In the genomic region with DNA sequence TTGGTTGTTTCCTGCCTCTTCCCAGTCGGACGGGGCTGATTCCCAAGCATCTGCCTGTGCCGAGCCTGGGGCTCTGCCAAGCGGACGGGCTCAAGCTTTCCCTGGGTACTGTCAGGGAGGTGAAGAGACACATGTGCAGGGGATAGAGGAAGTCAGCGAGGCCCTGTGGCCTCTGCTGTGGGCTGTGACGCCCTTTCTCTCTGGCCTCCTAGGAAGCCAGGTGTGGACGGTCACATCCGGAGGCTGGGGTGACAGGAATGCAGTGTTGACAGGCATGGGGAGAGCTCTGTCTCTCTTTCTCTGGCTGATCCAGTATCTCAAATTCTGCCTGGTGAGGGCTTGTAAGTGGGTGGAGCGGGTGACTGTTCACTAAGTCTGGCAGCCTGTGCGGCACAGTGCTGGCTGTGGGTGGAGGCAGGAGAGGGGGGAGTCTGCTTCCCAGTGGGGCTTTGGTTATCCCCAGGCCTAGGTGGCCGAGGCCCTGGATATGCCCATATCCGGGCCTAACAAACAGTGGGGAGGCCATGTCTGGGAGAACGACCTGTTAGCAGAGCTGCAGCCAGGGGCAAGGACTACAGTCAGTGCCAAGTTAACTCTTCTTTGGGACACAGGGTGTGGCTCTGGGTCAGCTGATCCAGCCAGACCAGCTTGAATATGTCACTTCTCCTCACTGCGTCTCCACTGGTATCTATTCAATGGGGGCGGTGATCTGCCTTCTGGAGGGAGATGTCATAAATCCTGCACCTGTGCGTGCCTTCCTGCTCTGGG, we compare ENCODE assay signal across 14 cellular contexts. TPM values are rescaled to one million over a fixed set of nuclear protein-coding genes. Genes with fewer than 3 reads are reported as not detected.
DNase-seq lines count a peak whose midpoint lies in the region; ATAC-seq and TF ChIP-seq lines count a peak whose summit lies in the region.
"Had no signal": no experiment of that assay in that cellular context is flagged by ENCODE, and none has a peak within 500 bp of the region (broad histone marks: within the 10 kb centered on the region; RNA-seq: fewer than 3 reads in every experiment).

No MANE protein-coding gene starts in this region.

- no peaks in the 10 kb centered on the region for H3K27me3 Mint-ChIP-seq in activated CD4-positive, alpha-beta T cell treated with anti-CD3 and anti-CD28 coated beads, Interleukin-2, amount 10 ng/mL, durations not matched to agents 7 days and 5 days
- H3K27me3 Mint-ChIP-seq in activated CD4-positive, alpha-beta T cell treated with anti-CD3 and anti-CD28 coated beads, Interleukin-2, amount 10 ng/mL, durations not matched to agents 24 days and 14 days, result no peaks in the 10 kb centered on the region
- peaks cover 1% of the 10 kb centered on the region for H3K27me3 Mint-ChIP-seq in activated T-helper 1 cell treated with anti-CD3 and anti-CD28 coated beads, Interleukin-12 subunit alpha, Interleukin-12 subunit beta, Interleukin-2, Interleukin-4 antibody, amounts not matched to agents 30 ng/mL and 10 ng/mL and 1 ng/mL, durations not matched to agents 14 hours and 24 hours and 36 hours (ENCODE audit: insufficient read depth)
- H3K27me3 Mint-ChIP-seq in nephron progenitor cell (ENCODE audit: low read depth, poor library complexity), result peaks cover 6% of the 10 kb centered on the region

- no peak overlapping the region for H3K27ac Mint-ChIP-seq in activated CD4-positive, alpha-beta T cell treated with anti-CD3 and anti-CD28 coated beads, Interleukin-2, amount 10 ng/mL, durations not matched to agents 7 days and 5 days
- no peak overlapping the region for H3K27ac Mint-ChIP-seq in activated CD4-positive, alpha-beta T cell treated with anti-CD3 and anti-CD28 coated beads, Interleukin-2, amount 10 ng/mL, durations not matched to agents 24 days and 14 days
- H3K27ac Mint-ChIP-seq in activated T-helper 1 cell treated with anti-CD3 and anti-CD28 coated beads, Interleukin-12 subunit alpha, Interleukin-12 subunit beta, Interleukin-2, Interleukin-4 antibody, amounts not matched to agents 30 ng/mL and 10 ng/mL and 1 ng/mL, durations not matched to agents 14 hours and 24 hours and 36 hours, result no peak overlapping the region
- peak overlapping the region; percentile 63 for H3K27ac Mint-ChIP-seq in stimulated activated effector memory CD8-positive, alpha-beta T cell treated with anti-CD3 and anti-CD28 coated beads, Interleukin-12 subunit alpha, Interleukin-12 subunit beta, amount 100 ng/mL, for 72 hours
- no peak overlapping the region for H3K27ac Mint-ChIP-seq in nephron progenitor cell

- no peaks in the 10 kb centered on the region for H3K36me3 ChIP-seq in cardiac muscle cell
- peaks cover 0 to 23% of the 10 kb centered on the region in 2 donors for H3K36me3 ChIP-seq in adrenal gland (replicated peaks in 1 of 2)

- intact Hi-C loops in activated CD4-positive, alpha-beta T cell treated with anti-CD3 and anti-CD28 coated beads, Interleukin-2, amount 10 ng/mL, durations not matched to agents 24 days and 14 days (cut with micrococcal nuclease), result no loop called here
- intact Hi-C loops in activated T-helper 1 cell treated with anti-CD3 and anti-CD28 coated beads, Interleukin-12 subunit alpha, Interleukin-12 subunit beta, Interleukin-2, Interleukin-4 antibody, amounts not matched to agents 30 ng/mL and 10 ng/mL and 1 ng/mL, durations not matched to agents 14 hours and 24 hours and 36 hours (cut with micrococcal nuclease), result no loop called here
- intact Hi-C loops in adrenal gland (cut with DNase I), result no loop called here

- H3K27ac ChIP-seq in cardiac muscle cell (peak overlapping the region; percentile 13), adrenal gland (no peak overlapping the region)
- H3K27ac ChIP-seq: upper lobe of left lung had no signal

- no peak for ATAC-seq in stimulated activated effector memory CD8-positive, alpha-beta T cell treated with anti-CD3 and anti-CD28 coated beads, Interleukin-12 subunit alpha, Interleukin-12 subunit beta, amount 100 ng/mL, for 72 hours

- WGBS in adrenal gland, 4 donors, result 85 to 93% (median 87%) methylated on average over 12 to 17 of the region's 17 CpGs

- TF ChIP-seq POLR2A in adrenal gland (IDR thresholded peaks at IDR 0.05), result no peak

- no peak for DNase-seq in activated CD4-positive, alpha-beta T cell treated with anti-CD3 and anti-CD28 coated beads, Interleukin-2, amount 10 ng/mL, durations not matched to agents 7 days and 5 days
- DNase-seq in activated CD4-positive, alpha-beta T cell treated with anti-CD3 and anti-CD28 coated beads, Interleukin-2, amount 10 ng/mL, durations not matched to agents 24 days and 14 days, result no peak
- no peak for DNase-seq in activated T-helper 1 cell treated with anti-CD3 and anti-CD28 coated beads, Interleukin-12 subunit alpha, Interleukin-12 subunit beta, Interleukin-2, Interleukin-4 antibody, amounts not matched to agents 30 ng/mL and 10 ng/mL and 1 ng/mL, durations not matched to agents 14 hours and 24 hours and 36 hours (ENCODE audit: low spot score)
- peak; percentile 30 to 38 for DNase-seq in cardiac muscle cell (ENCODE audit: low read depth in 1 of 2, low spot score in 1 of 2)
- DNase-seq in stimulated activated effector memory CD8-positive, alpha-beta T cell treated with anti-CD3 and anti-CD28 coated beads, Interleukin-12 subunit alpha, Interleukin-12 subunit beta, amount 100 ng/mL, for 72 hours (ENCODE audit: low spot score in 2 of 2), result no peak
- DNase-seq in adrenal gland, result no peak
- no peak for DNase-seq in DMS53 treated with DMSO at 0.1 percent for 48 hours (lab: John Stamatoyannopoulos, UW; ENCODE audit: unreplicated experiment)
- DNase-seq in nephron progenitor cell, result no peak
- DNase-seq: H7, NCI-H446 treated with DMSO at 0.1 percent for 48 hours had no signal

- H3K27me3 ChIP-seq in cardiac muscle cell, result no peaks in the 10 kb centered on the region
- no peaks in the 10 kb centered on the region for H3K27me3 ChIP-seq in adrenal gland
- H3K27me3 ChIP-seq: upper lobe of left lung had no signal

- no peaks in the 10 kb centered on the region for H3K36me3 Mint-ChIP-seq in activated CD4-positive, alpha-beta T cell treated with anti-CD3 and anti-CD28 coated beads, Interleukin-2, amount 10 ng/mL, durations not matched to agents 7 days and 5 days (ENCODE audit: low read depth)
- peaks cover 25% of the 10 kb centered on the region for H3K36me3 Mint-ChIP-seq in activated CD4-positive, alpha-beta T cell treated with anti-CD3 and anti-CD28 coated beads, Interleukin-2, amount 10 ng/mL, durations not matched to agents 24 days and 14 days (ENCODE audit: low read depth)
- peaks cover 14% of the 10 kb centered on the region for H3K36me3 Mint-ChIP-seq in activated T-helper 1 cell treated with anti-CD3 and anti-CD28 coated beads, Interleukin-12 subunit alpha, Interleukin-12 subunit beta, Interleukin-2, Interleukin-4 antibody, amounts not matched to agents 30 ng/mL and 10 ng/mL and 1 ng/mL, durations not matched to agents 14 hours and 24 hours and 36 hours (ENCODE audit: low read depth)
- H3K36me3 Mint-ChIP-seq in stimulated activated effector memory CD8-positive, alpha-beta T cell treated with anti-CD3 and anti-CD28 coated beads, Interleukin-12 subunit alpha, Interleukin-12 subunit beta, amount 100 ng/mL, for 72 hours, result peaks cover 42% of the 10 kb centered on the region
- H3K36me3 Mint-ChIP-seq in nephron progenitor cell (ENCODE audit: low read depth), result no peaks in the 10 kb centered on the region

- TF ChIP-seq CTCF in cardiac muscle cell (IDR thresholded peaks at IDR 0.05; ENCODE audit: low read depth, low read length) (no peak), adrenal gland (IDR thresholded peaks at IDR 0.05) (no peak), nephron progenitor cell (IDR thresholded peaks at IDR 0.05) (no peak)

- H3K9me3 Mint-ChIP-seq in activated CD4-positive, alpha-beta T cell treated with anti-CD3 and anti-CD28 coated beads, Interleukin-2, amount 10 ng/mL, durations not matched to agents 7 days and 5 days, result no peaks in the 10 kb centered on the region
- H3K9me3 Mint-ChIP-seq in activated CD4-positive, alpha-beta T cell treated with anti-CD3 and anti-CD28 coated beads, Interleukin-2, amount 10 ng/mL, durations not matched to agents 24 days and 14 days, result no peaks in the 10 kb centered on the region
- H3K9me3 Mint-ChIP-seq in activated T-helper 1 cell treated with anti-CD3 and anti-CD28 coated beads, Interleukin-12 subunit alpha, Interleukin-12 subunit beta, Interleukin-2, Interleukin-4 antibody, amounts not matched to agents 30 ng/mL and 10 ng/mL and 1 ng/mL, durations not matched to agents 14 hours and 24 hours and 36 hours, result no peaks in the 10 kb centered on the region
- H3K9me3 Mint-ChIP-seq in stimulated activated effector memory CD8-positive, alpha-beta T cell treated with anti-CD3 and anti-CD28 coated beads, Interleukin-12 subunit alpha, Interleukin-12 subunit beta, amount 100 ng/mL, for 72 hours, result no peaks in the 10 kb centered on the region
- no peaks in the 10 kb centered on the region for H3K9me3 Mint-ChIP-seq in nephron progenitor cell

- H3K9me3 ChIP-seq in cardiac muscle cell (ENCODE audit: low read depth), result no peaks in the 10 kb centered on the region
- H3K9me3 ChIP-seq in adrenal gland (replicated peaks in 1 of 3), result no peaks in the 10 kb centered on the region
- H3K9me3 ChIP-seq: upper lobe of left lung had no signal

- H3K4me1 Mint-ChIP-seq in activated CD4-positive, alpha-beta T cell treated with anti-CD3 and anti-CD28 coated beads, Interleukin-2, amount 10 ng/mL, durations not matched to agents 7 days and 5 days, result peaks cover 15% of the 10 kb centered on the region
- H3K4me1 Mint-ChIP-seq in activated CD4-positive, alpha-beta T cell treated with anti-CD3 and anti-CD28 coated beads, Interleukin-2, amount 10 ng/mL, durations not matched to agents 24 days and 14 days, result peaks cover 12% of the 10 kb centered on the region
- peaks cover 9% of the 10 kb centered on the region for H3K4me1 Mint-ChIP-seq in activated T-helper 1 cell treated with anti-CD3 and anti-CD28 coated beads, Interleukin-12 subunit alpha, Interleukin-12 subunit beta, Interleukin-2, Interleukin-4 antibody, amounts not matched to agents 30 ng/mL and 10 ng/mL and 1 ng/mL, durations not matched to agents 14 hours and 24 hours and 36 hours (ENCODE audit: low read depth)
- H3K4me1 Mint-ChIP-seq in stimulated activated effector memory CD8-positive, alpha-beta T cell treated with anti-CD3 and anti-CD28 coated beads, Interleukin-12 subunit alpha, Interleukin-12 subunit beta, amount 100 ng/mL, for 72 hours, result peaks cover 28% of the 10 kb centered on the region
- H3K4me1 Mint-ChIP-seq in nephron progenitor cell, result peaks cover 15% of the 10 kb centered on the region

- H3K4me3 Mint-ChIP-seq in activated CD4-positive, alpha-beta T cell treated with anti-CD3 and anti-CD28 coated beads, Interleukin-2, amount 10 ng/mL, durations not matched to agents 7 days and 5 days, result peak overlapping the region; percentile 78
- H3K4me3 Mint-ChIP-seq in activated CD4-positive, alpha-beta T cell treated with anti-CD3 and anti-CD28 coated beads, Interleukin-2, amount 10 ng/mL, durations not matched to agents 24 days and 14 days, result no peak overlapping the region
- H3K4me3 Mint-ChIP-seq in activated T-helper 1 cell treated with anti-CD3 and anti-CD28 coated beads, Interleukin-12 subunit alpha, Interleukin-12 subunit beta, Interleukin-2, Interleukin-4 antibody, amounts not matched to agents 30 ng/mL and 10 ng/mL and 1 ng/mL, durations not matched to agents 14 hours and 24 hours and 36 hours, result peak overlapping the region; percentile 87
- peak overlapping the region; percentile 77 for H3K4me3 Mint-ChIP-seq in stimulated activated effector memory CD8-positive, alpha-beta T cell treated with anti-CD3 and anti-CD28 coated beads, Interleukin-12 subunit alpha, Interleukin-12 subunit beta, amount 100 ng/mL, for 72 hours
- H3K4me3 Mint-ChIP-seq in nephron progenitor cell, result no peak overlapping the region

- no peaks in the 10 kb centered on the region for H3K4me1 ChIP-seq in cardiac muscle cell (ENCODE audit: low read depth)
- H3K4me1 ChIP-seq in adrenal gland (replicated peaks in 1 of 2), result peaks cover 9 to 13% of the 10 kb centered on the region in 2 donors

- CTCF ChIA-PET in activated CD4-positive, alpha-beta T cell treated with anti-CD3 and anti-CD28 coated beads, Interleukin-2, amount 10 ng/mL, durations not matched to agents 7 days and 5 days (lab: Charles Lee), result interaction anchor here (1.4 to 2.3 kb wide), 3 partner anchors 9 to 146 kb away, joined by 3 to 6 read pairs (median 4); no protein-coding TSS in a partner anchor

- H3K4me3 ChIP-seq in cardiac muscle cell, result no peak overlapping the region
- no peak overlapping the region for H3K4me3 ChIP-seq in adrenal gland

- POLR2A ChIA-PET in activated CD4-positive, alpha-beta T cell treated with anti-CD3 and anti-CD28 coated beads, Interleukin-2, amount 10 ng/mL, durations not matched to agents 7 days and 5 days (lab: Charles Lee), result no interaction called here

RNA-seq across cellular contexts. Expression of a gene that starts 2.0 kb away (rescaled TPM):
- 10 to 100 TPM; 25.7 to 29.7 TPM for total RNA-seq in activated CD4-positive, alpha-beta T cell treated with anti-CD3 and anti-CD28 coated beads, Interleukin-2, amount 10 ng/mL, durations not matched to agents 7 days and 5 days
- 63.2 and 66.5 TPM in 2 replicates for total RNA-seq in activated CD4-positive, alpha-beta T cell treated with anti-CD3 and anti-CD28 coated beads, Interleukin-2, amount 10 ng/mL, durations not matched to agents 24 days and 14 days
- 65.4 and 68.1 TPM in 2 replicates for total RNA-seq in activated T-helper 1 cell treated with anti-CD3 and anti-CD28 coated beads, Interleukin-12 subunit alpha, Interleukin-12 subunit beta, Interleukin-2, Interleukin-4 antibody, amounts not matched to agents 30 ng/mL and 10 ng/mL and 1 ng/mL, durations not matched to agents 14 hours and 24 hours and 36 hours
- total RNA-seq in cardiac muscle cell (38.4 and 39.1 TPM in 2 replicates), adrenal gland (10 to 100 TPM; 17.0 to 40.1 (median 29.5) TPM)
- polyA plus RNA-seq in cardiac muscle cell (49.5 and 54.0 TPM in 2 replicates), adrenal gland (10 to 100 TPM; 11.3 to 71.5 (median 24.8) TPM)

RNA-seq across cellular contexts. Expression of a gene that starts 34.0 kb away (rescaled TPM):
- total RNA-seq in activated CD4-positive, alpha-beta T cell treated with anti-CD3 and anti-CD28 coated beads, Interleukin-2, amount 10 ng/mL, durations not matched to agents 7 days and 5 days, result 10 to 100 TPM; 15.6 to 18.8 TPM
- 21.0 and 21.1 TPM in 2 replicates for total RNA-seq in activated CD4-positive, alpha-beta T cell treated with anti-CD3 and anti-CD28 coated beads, Interleukin-2, amount 10 ng/mL, durations not matched to agents 24 days and 14 days
- 18.0 and 20.1 TPM in 2 replicates for total RNA-seq in activated T-helper 1 cell treated with anti-CD3 and anti-CD28 coated beads, Interleukin-12 subunit alpha, Interleukin-12 subunit beta, Interleukin-2, Interleukin-4 antibody, amounts not matched to agents 30 ng/mL and 10 ng/mL and 1 ng/mL, durations not matched to agents 14 hours and 24 hours and 36 hours
- total RNA-seq in cardiac muscle cell (152 and 155 TPM in 2 replicates), adrenal gland (100 to 1,000 TPM in 5 of 8 donors, 10 to 100 TPM in 3; 57.3 to 332 (median 150) TPM)
- polyA plus RNA-seq in cardiac muscle cell (86.0 and 135 TPM in 2 replicates), adrenal gland (100 to 1,000 TPM in 2 of 3 donors, 1 to 10 TPM in 1; 7.9 to 161 (median 136) TPM)

RNA-seq across cellular contexts. Expression of a gene that starts 34.2 kb away (rescaled TPM):
- total RNA-seq in activated CD4-positive, alpha-beta T cell treated with anti-CD3 and anti-CD28 coated beads, Interleukin-2, amount 10 ng/mL, durations not matched to agents 7 days and 5 days, result 1 to 10 TPM; 2.4 to 3.4 TPM
- 5.2 and 5.8 TPM in 2 replicates for total RNA-seq in activated CD4-positive, alpha-beta T cell treated with anti-CD3 and anti-CD28 coated beads, Interleukin-2, amount 10 ng/mL, durations not matched to agents 24 days and 14 days
- total RNA-seq in activated T-helper 1 cell treated with anti-CD3 and anti-CD28 coated beads, Interleukin-12 subunit alpha, Interleukin-12 subunit beta, Interleukin-2, Interleukin-4 antibody, amounts not matched to agents 30 ng/mL and 10 ng/mL and 1 ng/mL, durations not matched to agents 14 hours and 24 hours and 36 hours, result 6.9 and 8.2 TPM in 2 replicates
- total RNA-seq in cardiac muscle cell (63.8 and 78.0 TPM in 2 replicates), adrenal gland (100 to 1,000 TPM; 142 to 484 (median 209) TPM)
- polyA plus RNA-seq in cardiac muscle cell (34.8 and 36.2 TPM in 2 replicates), adrenal gland (100 to 1,000 TPM in 1 of 3 donors, 10 to 100 TPM in 2; 49.7 to 207 (median 67.2) TPM)

RNA-seq across cellular contexts. Expression of a gene that starts 56.0 kb away (rescaled TPM):
- total RNA-seq in activated CD4-positive, alpha-beta T cell treated with anti-CD3 and anti-CD28 coated beads, Interleukin-2, amount 10 ng/mL, durations not matched to agents 7 days and 5 days, result under 1 TPM; 0.50 to 0.73 TPM
- total RNA-seq in activated CD4-positive, alpha-beta T cell treated with anti-CD3 and anti-CD28 coated beads, Interleukin-2, amount 10 ng/mL, durations not matched to agents 24 days and 14 days, result 6.8 and 7.1 TPM in 2 replicates
- 2.3 and 3.3 TPM in 2 replicates for total RNA-seq in activated T-helper 1 cell treated with anti-CD3 and anti-CD28 coated beads, Interleukin-12 subunit alpha, Interleukin-12 subunit beta, Interleukin-2, Interleukin-4 antibody, amounts not matched to agents 30 ng/mL and 10 ng/mL and 1 ng/mL, durations not matched to agents 14 hours and 24 hours and 36 hours
- not detected in 2 replicates for total RNA-seq in cardiac muscle cell
- polyA plus RNA-seq in cardiac muscle cell, result 0.11 and 0.26 TPM in 2 replicates
- 1 to 10 TPM in 1 of 8 donors, under 1 TPM in 2, not detected in 5; under 0.01 to 1.2 (median 0.14) TPM for total RNA-seq in adrenal gland
- polyA plus RNA-seq in adrenal gland, result under 1 TPM in 2 of 3 donors, not detected in 1; 0.07 to 0.08 TPM
- total RNA-seq: H7, kidney epithelial cell, pulmonary artery endothelial cell had no signal
- polyA plus RNA-seq: AG04450 had no signal

Comparison
In these comparisons a context has a peak if more than half of its experiments do, and no peak if none do; other contexts are left out.
1. H3K4me3 Mint-ChIP-seq: peak in activated CD4-positive, alpha-beta T cell treated with anti-CD3 and anti-CD28 coated beads, Interleukin-2, amount 10 ng/mL, durations not matched to agents 7 days and 5 days (single experiment), activated T-helper 1 cell treated with anti-CD3 and anti-CD28 coated beads, Interleukin-12 subunit alpha, Interleukin-12 subunit beta, Interleukin-2, Interleukin-4 antibody, amounts not matched to agents 30 ng/mL and 10 ng/mL and 1 ng/mL, durations not matched to agents 14 hours and 24 hours and 36 hours (single experiment) and stimulated activated effector memory CD8-positive, alpha-beta T cell treated with anti-CD3 and anti-CD28 coated beads, Interleukin-12 subunit alpha, Interleukin-12 subunit beta, amount 100 ng/mL, for 72 hours (single experiment); none in activated CD4-positive, alpha-beta T cell treated with anti-CD3 and anti-CD28 coated beads, Interleukin-2, amount 10 ng/mL, durations not matched to agents 24 days and 14 days (single experiment) and nephron progenitor cell (single experiment).
2. DNase-seq: peak in cardiac muscle cell (2 of 2); none in activated CD4-positive, alpha-beta T cell treated with anti-CD3 and anti-CD28 coated beads, Interleukin-2, amount 10 ng/mL, durations not matched to agents 7 days and 5 days (single experiment), activated CD4-positive, alpha-beta T cell treated with anti-CD3 and anti-CD28 coated beads, Interleukin-2, amount 10 ng/mL, durations not matched to agents 24 days and 14 days (single experiment), activated T-helper 1 cell treated with anti-CD3 and anti-CD28 coated beads, Interleukin-12 subunit alpha, Interleukin-12 subunit beta, Interleukin-2, Interleukin-4 antibody, amounts not matched to agents 30 ng/mL and 10 ng/mL and 1 ng/mL, durations not matched to agents 14 hours and 24 hours and 36 hours (single experiment), stimulated activated effector memory CD8-positive, alpha-beta T cell treated with anti-CD3 and anti-CD28 coated beads, Interleukin-12 subunit alpha, Interleukin-12 subunit beta, amount 100 ng/mL, for 72 hours (0 of 2), adrenal gland (0 of 7), DMS53 treated with DMSO at 0.1 percent for 48 hours (single experiment) and nephron progenitor cell (single experiment).